9 cellular contexts compared by ENCODE assay signal in the genomic region with DNA sequence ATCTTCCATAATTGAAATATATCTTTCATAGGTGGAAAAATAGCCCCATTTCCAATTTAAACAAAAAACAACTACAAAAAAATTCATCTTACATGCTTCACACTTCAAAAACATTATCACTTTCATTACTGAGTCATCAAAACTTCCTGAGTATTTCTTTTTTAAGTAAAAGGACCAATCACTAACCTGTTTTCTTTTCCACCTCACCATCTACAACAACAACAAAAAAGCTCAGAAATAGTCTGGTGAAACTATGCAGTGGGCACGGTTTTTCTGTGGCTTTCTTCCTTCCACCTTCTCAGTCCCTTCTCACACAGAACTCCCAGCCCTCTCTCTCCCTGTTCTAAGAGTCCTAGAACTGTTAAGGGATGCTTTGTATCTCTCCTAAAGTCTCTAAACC. TPM values are rescaled to one million over a fixed set of nuclear protein-coding genes. Genes with fewer than 3 reads are reported as not detected.
DNase-seq lines count a peak whose midpoint lies in the region; ATAC-seq lines count a peak whose summit lies in the region.
"Had no signal": no experiment of that assay in that cellular context is flagged by ENCODE, and none has a peak within 500 bp of the region (broad histone marks: within the 10 kb centered on the region; RNA-seq: fewer than 3 reads in every experiment).

No MANE protein-coding gene starts in this region.

- no peaks in the 10 kb centered on the region for H3K36me3 Mint-ChIP-seq in activated T-helper 2 cell treated with anti-CD3 and anti-CD28 coated beads, Interferon-gamma antibody, Interleukin-2, Interleukin-4, amounts not matched to agents 10 μg/mL and 5 μg/mL and 100 μg/mL, durations not matched to agents 14 hours and 24 hours and 36 hours (ENCODE audit: low read depth)

- no peaks in the 10 kb centered on the region for H3K27me3 Mint-ChIP-seq in activated T-helper 2 cell treated with anti-CD3 and anti-CD28 coated beads, Interferon-gamma antibody, Interleukin-2, Interleukin-4, amounts not matched to agents 10 μg/mL and 5 μg/mL and 100 μg/mL, durations not matched to agents 14 hours and 24 hours and 36 hours (ENCODE audit: low read depth)

- DNase-seq in activated T-helper 2 cell treated with anti-CD3 and anti-CD28 coated beads, Interferon-gamma antibody, Interleukin-2, Interleukin-4, amounts not matched to agents 10 μg/mL and 5 μg/mL and 100 μg/mL, durations not matched to agents 14 hours and 24 hours and 36 hours (ENCODE audit: low spot score) = no peak
- no peak for DNase-seq in activated CD8-positive, alpha-beta memory T cell treated with anti-CD3 and anti-CD28 coated beads for 24 hours
- DNase-seq in left lobe of liver (ENCODE audit: low spot score) = no peak
- no peak for DNase-seq in H7
- DNase-seq in putamen (ENCODE audit: low spot score) = no peak
- DNase-seq: NCI-H2029 had no signal

- H3K4me3 Mint-ChIP-seq in activated T-helper 2 cell treated with anti-CD3 and anti-CD28 coated beads, Interferon-gamma antibody, Interleukin-2, Interleukin-4, amounts not matched to agents 10 μg/mL and 5 μg/mL and 100 μg/mL, durations not matched to agents 14 hours and 24 hours and 36 hours (ENCODE audit: low read depth) = peak overlapping the region; percentile 31

- peak overlapping the region; percentile 13; the same call in 1 of the 2 replicates for H3K4me3 ChIP-seq in GM08714 (ENCODE audit: low read length)
- H3K4me3 ChIP-seq in H7 (ENCODE audit: insufficient read depth, low read depth, low read length) = no peak overlapping the region

- ATAC-seq in GM19395 (IDR thresholded peaks at IDR 0.05; ENCODE audit: unreplicated experiment) = peak; percentile 83
- ATAC-seq in HG03064 (IDR thresholded peaks at IDR 0.05; ENCODE audit: low read depth, unreplicated experiment) = peak; percentile 85
- ATAC-seq in left lobe of liver = no peak

- intact Hi-C loops in activated T-helper 2 cell treated with anti-CD3 and anti-CD28 coated beads, Interferon-gamma antibody, Interleukin-2, Interleukin-4, amounts not matched to agents 10 μg/mL and 5 μg/mL and 100 μg/mL, durations not matched to agents 14 hours and 24 hours and 36 hours (cut with micrococcal nuclease) = loop anchor here (1.0 kb wide), 2 partner anchors 11 to 20 kb away; partner anchors contain the start of gene TNIK

- H3K27me3 ChIP-seq in H7 (ENCODE audit: control insufficient read depth, insufficient read depth, low read length) = no peaks in the 10 kb centered on the region

- H3K4me1 Mint-ChIP-seq in activated T-helper 2 cell treated with anti-CD3 and anti-CD28 coated beads, Interferon-gamma antibody, Interleukin-2, Interleukin-4, amounts not matched to agents 10 μg/mL and 5 μg/mL and 100 μg/mL, durations not matched to agents 14 hours and 24 hours and 36 hours (ENCODE audit: low read depth) = peaks cover 16% of the 10 kb centered on the region

- peak overlapping the region; percentile 75 for H3K27ac Mint-ChIP-seq in activated T-helper 2 cell treated with anti-CD3 and anti-CD28 coated beads, Interferon-gamma antibody, Interleukin-2, Interleukin-4, amounts not matched to agents 10 μg/mL and 5 μg/mL and 100 μg/mL, durations not matched to agents 14 hours and 24 hours and 36 hours

- no peaks in the 10 kb centered on the region for H3K9me3 Mint-ChIP-seq in activated T-helper 2 cell treated with anti-CD3 and anti-CD28 coated beads, Interferon-gamma antibody, Interleukin-2, Interleukin-4, amounts not matched to agents 10 μg/mL and 5 μg/mL and 100 μg/mL, durations not matched to agents 14 hours and 24 hours and 36 hours

- H3K36me3 ChIP-seq in H7 (replicated peaks; ENCODE audit: control insufficient read depth, insufficient read depth, low read length) = no peaks in the 10 kb centered on the region

RNA-seq across cellular contexts. Expression of gene TNIK, which starts 20.3 kb away (rescaled TPM):
- 39.9 and 44.0 TPM in 2 replicates for total RNA-seq in activated T-helper 2 cell treated with anti-CD3 and anti-CD28 coated beads, Interferon-gamma antibody, Interleukin-2, Interleukin-4, amounts not matched to agents 10 μg/mL and 5 μg/mL and 100 μg/mL, durations not matched to agents 14 hours and 24 hours and 36 hours
- 4.0 TPM for total RNA-seq in left lobe of liver
- total RNA-seq in H7 (2014; rRNA removed; shearing (Covaris generic)) = 16.4 and 20.7 TPM in 2 replicates
